21 cellular contexts compared by ENCODE assay signal in the genomic region with DNA sequence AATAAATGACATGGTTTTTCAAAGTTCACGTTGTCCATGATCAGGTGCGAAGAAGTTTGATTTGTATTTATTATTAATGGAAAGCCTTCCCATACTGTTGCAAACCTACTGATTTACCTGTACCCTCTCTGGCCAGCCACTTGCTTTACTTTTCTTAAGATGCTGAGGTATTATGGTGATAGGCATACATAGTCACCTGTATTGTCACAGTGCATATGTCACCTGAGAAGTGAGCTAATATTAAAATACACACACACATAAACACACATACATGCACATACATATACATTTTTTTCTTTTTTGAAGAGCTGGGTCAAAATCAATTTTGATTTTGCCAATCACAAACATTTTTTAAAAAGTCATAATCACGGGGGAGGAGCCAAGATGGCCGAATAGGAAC.
DNase-seq lines count a peak whose midpoint lies in the region; ATAC-seq and TF ChIP-seq lines count a peak whose summit lies in the region.
"Had no signal": no experiment of that assay in that cellular context is flagged by ENCODE, and none has a peak within 500 bp of the region (broad histone marks: within the 10 kb centered on the region; RNA-seq: fewer than 3 reads in every experiment).

No MANE protein-coding gene starts in this region.

- no peaks in the 10 kb centered on the region for H3K79me2 ChIP-seq in SK-N-SH (ENCODE audit: insufficient read depth)
- H3K79me2 ChIP-seq: parathyroid adenoma had no signal

- no peaks in the 10 kb centered on the region for H3K36me3 ChIP-seq in SK-N-SH (replicated peaks in 1 of 2; ENCODE audit: control insufficient read depth in 1 of 2, insufficient read depth in 2 of 2, low read length in 1 of 2)
- H3K36me3 ChIP-seq: upper lobe of left lung had no signal

- ATAC-seq in activated CD4-positive, alpha-beta T cell treated with anti-CD3 and anti-CD28 coated beads for 36 hours, result no peak
- ATAC-seq in central memory CD8-positive, alpha-beta T cell (replicated peaks; ENCODE audit: extremely low read depth, poor library complexity, severe bottlenecking), result no peak
- ATAC-seq in GM21576 (IDR thresholded peaks at IDR 0.05; ENCODE audit: unreplicated experiment), result no peak
- ATAC-seq: body of pancreas had no signal

- intact Hi-C loops in activated CD4-positive, alpha-beta T cell treated with anti-CD3 and anti-CD28 coated beads for 36 hours (cut with DNase I, micrococcal nuclease), result no loop called here

- no peaks in the 10 kb centered on the region for H3K9me3 ChIP-seq in SK-N-SH
- H3K9me3 ChIP-seq: body of pancreas, upper lobe of left lung had no signal

- H3K4me3 ChIP-seq in SK-N-SH (ENCODE audit: low read depth in 2 of 2, low read length in 1 of 2), result no peak overlapping the region
- H3K4me3 ChIP-seq: BLaER1 treated with 17β-estradiol and CSF1 and Interleukin-3, amounts not matched to agents 10 nM and 100 nM; body of pancreas; SK-N-MC; upper lobe of left lung had no signal

- no peak overlapping the region for H3K9ac ChIP-seq in SK-N-SH
- H3K9ac ChIP-seq: BLaER1 treated with 17β-estradiol and CSF1 and Interleukin-3, amounts not matched to agents 10 nM and 100 nM; parathyroid adenoma had no signal

- H3K4me2 ChIP-seq in SK-N-SH, result no peak overlapping the region
- H3K4me2 ChIP-seq: BLaER1 treated with 17β-estradiol and CSF1 and Interleukin-3, amounts not matched to agents 10 nM and 100 nM had no signal

- TF ChIP-seq EP300 in Ishikawa (IDR thresholded peaks at IDR 0.05; ENCODE audit: borderline replicate concordance) (no peak), SK-N-SH (IDR thresholded peaks at IDR 0.05; ENCODE audit: borderline replicate concordance in 1 of 2, low read depth in 1 of 2, low read length in 1 of 2) (no peak)

- POLR2A ChIA-PET in activated CD4-positive, alpha-beta T cell treated with anti-CD3 and anti-CD28 coated beads for 36 hours (lab: Charles Lee), result no interaction called here
- POLR2A ChIA-PET in SK-N-SH (lab: Yijun Ruan, JAX), result no interaction called here

- peaks cover 9% of the 10 kb centered on the region for H3K36me3 Mint-ChIP-seq in activated CD4-positive, alpha-beta T cell treated with anti-CD3 and anti-CD28 coated beads for 36 hours (ENCODE audit: low read depth)
- H3K36me3 Mint-ChIP-seq in central memory CD8-positive, alpha-beta T cell (ENCODE audit: insufficient read depth), result peaks cover 5% of the 10 kb centered on the region
- H3K36me3 Mint-ChIP-seq in osteocyte (ENCODE audit: unreplicated experiment), result peaks cover 4% of the 10 kb centered on the region

- H3K27ac ChIP-seq in SK-N-SH (ENCODE audit: low read depth in 2 of 2, low read length in 1 of 2), result no peak overlapping the region
- H3K27ac ChIP-seq: BLaER1 treated with 17β-estradiol and CSF1 and Interleukin-3, amounts not matched to agents 10 nM and 100 nM; body of pancreas; parathyroid adenoma; SK-N-MC; upper lobe of left lung had no signal

- no peaks in the 10 kb centered on the region for H3K9me2 ChIP-seq in SK-N-SH

- no peaks in the 10 kb centered on the region for H3F3A ChIP-seq in SK-N-SH (replicated peaks; ENCODE audit: insufficient read depth)

- no peak for DNase-seq in activated CD4-positive, alpha-beta T cell treated with anti-CD3 and anti-CD28 coated beads for 36 hours
- DNase-seq in activated CD4-positive, alpha-beta T cell treated with anti-CD3 and anti-CD28 coated beads for 1 hour, result no peak
- DNase-seq in central memory CD8-positive, alpha-beta T cell (ENCODE audit: low spot score in 2 of 2), result no peak
- DNase-seq in osteocyte (ENCODE audit: extremely low spot score, unreplicated experiment) (no peak), NCI-H146 (lab: John Stamatoyannopoulos, UW) (no peak), SK-N-SH (no peak)
- DNase-seq: activated CD4-positive, alpha-beta T cell treated with anti-CD3 and anti-CD28 coated beads for 4 hours; activated naive CD4-positive, alpha-beta T cell; body of pancreas; islet precursor cell; KBM-7; mammary epithelial cell; NCI-H187; NCI-H82; stimulated activated naive CD4-positive, alpha-beta T cell treated with Interleukin-2 at 50 U/mL for 16 hours had no signal

- H3K27me3 Mint-ChIP-seq in activated CD4-positive, alpha-beta T cell treated with anti-CD3 and anti-CD28 coated beads for 36 hours, result no peaks in the 10 kb centered on the region
- H3K27me3 Mint-ChIP-seq in central memory CD8-positive, alpha-beta T cell, result no peaks in the 10 kb centered on the region
- H3K27me3 Mint-ChIP-seq in osteocyte (ENCODE audit: unreplicated experiment), result no peaks in the 10 kb centered on the region

- CTCF ChIA-PET in activated CD4-positive, alpha-beta T cell treated with anti-CD3 and anti-CD28 coated beads for 36 hours (lab: Charles Lee), result no interaction called here
- CTCF ChIA-PET in SK-N-SH (lab: Yijun Ruan, JAX), result interaction anchor here (1.8 kb wide), 1 partner anchor 8 kb away, joined by 4 read pairs; no protein-coding TSS in a partner anchor

- H2AFZ ChIP-seq in SK-N-SH (ENCODE audit: low read depth), result no peak overlapping the region
- H2AFZ ChIP-seq: parathyroid adenoma had no signal

- peak overlapping the region; percentile 21 for H3K4me3 Mint-ChIP-seq in activated CD4-positive, alpha-beta T cell treated with anti-CD3 and anti-CD28 coated beads for 36 hours
- peak overlapping the region; percentile 64 for H3K4me3 Mint-ChIP-seq in central memory CD8-positive, alpha-beta T cell
- H3K4me3 Mint-ChIP-seq in osteocyte (ENCODE audit: unreplicated experiment), result peak overlapping the region; percentile 74

- 90% methylated on average over 4 of the region's 4 CpGs for WGBS in SK-N-SH (ENCODE audit: low lambda C conversion rate)

- TF ChIP-seq RAD21 in Ishikawa (IDR thresholded peaks at IDR 0.05; ENCODE audit: low read depth) (no peak), SK-N-SH (IDR thresholded peaks at IDR 0.05; ENCODE audit: low read length) (no peak)

- no peak for TF ChIP-seq CTCF in osteocyte (IDR thresholded peaks at IDR 0.05)
- TF ChIP-seq CTCF in SK-N-SH (IDR thresholded peaks at IDR 0.05), result no peak

- no peaks in the 10 kb centered on the region for H3K4me1 ChIP-seq in SK-N-SH (ENCODE audit: control insufficient read depth in 1 of 2, insufficient read depth in 2 of 2, low read depth in 1 of 2, low read length in 1 of 2)
- H3K4me1 ChIP-seq: body of pancreas, parathyroid adenoma, upper lobe of left lung had no signal

- no peak overlapping the region for H3K27ac Mint-ChIP-seq in activated CD4-positive, alpha-beta T cell treated with anti-CD3 and anti-CD28 coated beads for 36 hours
- H3K27ac Mint-ChIP-seq in central memory CD8-positive, alpha-beta T cell (ENCODE audit: low read depth), result no peak overlapping the region
- peak overlapping the region; percentile 57 for H3K27ac Mint-ChIP-seq in osteocyte (ENCODE audit: unreplicated experiment)

- no peaks in the 10 kb centered on the region for H3K27me3 ChIP-seq in SK-N-SH (ENCODE audit: insufficient read depth)
- H3K27me3 ChIP-seq: BLaER1 treated with 17β-estradiol and CSF1 and Interleukin-3, amounts not matched to agents 10 nM and 100 nM; body of pancreas; upper lobe of left lung had no signal

- peaks cover 5% of the 10 kb centered on the region for H3K9me3 Mint-ChIP-seq in activated CD4-positive, alpha-beta T cell treated with anti-CD3 and anti-CD28 coated beads for 36 hours (ENCODE audit: low read depth)
- H3K9me3 Mint-ChIP-seq in central memory CD8-positive, alpha-beta T cell, result no peaks in the 10 kb centered on the region
- H3K9me3 Mint-ChIP-seq in osteocyte (ENCODE audit: unreplicated experiment), result peaks cover 10% of the 10 kb centered on the region

- no peaks in the 10 kb centered on the region for H3K4me1 Mint-ChIP-seq in activated CD4-positive, alpha-beta T cell treated with anti-CD3 and anti-CD28 coated beads for 36 hours
- no peaks in the 10 kb centered on the region for H3K4me1 Mint-ChIP-seq in central memory CD8-positive, alpha-beta T cell
- no peaks in the 10 kb centered on the region for H3K4me1 Mint-ChIP-seq in osteocyte (ENCODE audit: unreplicated experiment)

- H4K20me1 ChIP-seq in SK-N-SH (ENCODE audit: insufficient read depth), result no peaks in the 10 kb centered on the region
- H4K20me1 ChIP-seq: BLaER1 treated with 17β-estradiol and CSF1 and Interleukin-3, amounts not matched to agents 10 nM and 100 nM had no signal

TF ChIP-seq in SK-N-SH, 30 proteins besides CTCF, POLR2A, EP300 and RAD21:
- no peak for TF ChIP-seq MEF2A (IDR thresholded peaks at IDR 0.05; ENCODE audit: borderline replicate concordance, low read depth)
- TF ChIP-seq FOSL2 (IDR thresholded peaks at IDR 0.05; ENCODE audit: borderline replicate concordance, low read depth), result no peak
- TF ChIP-seq RCOR1 (IDR thresholded peaks at IDR 0.05; ENCODE audit: low read length), result no peak
- TF ChIP-seq FOXJ3 (CRISPR knock-in tag; IDR thresholded peaks at IDR 0.05), result no peak
- TF ChIP-seq SIN3A (IDR thresholded peaks at IDR 0.05; ENCODE audit: borderline replicate concordance, low read depth, low read length), result no peak
- no peak for TF ChIP-seq JUND (IDR thresholded peaks at IDR 0.05)
- TF ChIP-seq GABPA (IDR thresholded peaks at IDR 0.05; ENCODE audit: low read depth), result no peak
- TF ChIP-seq, protein P1, sequence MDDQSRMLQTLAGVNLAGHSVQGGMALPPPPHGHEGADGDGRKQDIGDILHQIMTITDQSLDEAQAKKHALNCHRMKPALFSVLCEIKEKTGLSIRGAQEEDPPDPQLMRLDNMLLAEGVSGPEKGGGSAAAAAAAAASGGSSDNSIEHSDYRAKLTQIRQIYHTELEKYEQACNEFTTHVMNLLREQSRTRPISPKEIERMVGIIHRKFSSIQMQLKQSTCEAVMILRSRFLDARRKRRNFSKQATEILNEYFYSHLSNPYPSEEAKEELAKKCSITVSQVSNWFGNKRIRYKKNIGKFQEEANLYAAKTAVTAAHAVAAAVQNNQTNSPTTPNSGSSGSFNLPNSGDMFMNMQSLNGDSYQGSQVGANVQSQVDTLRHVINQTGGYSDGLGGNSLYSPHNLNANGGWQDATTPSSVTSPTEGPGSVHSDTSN (IDR thresholded peaks at IDR 0.05), result no peak
- TF ChIP-seq POLR2AphosphoS5 (IDR thresholded peaks at IDR 0.05; ENCODE audit: low read depth, low read length), result no peak

Comparison
In these comparisons a context has a peak if more than half of its experiments do, and no peak if none do; other contexts are left out.
1. H3K4me3 Mint-ChIP-seq: peak in every context shown above with its lines; median percentile 74 in osteocyte; 64 in central memory CD8-positive, alpha-beta T cell; 21 in activated CD4-positive, alpha-beta T cell treated with anti-CD3 and anti-CD28 coated beads for 36 hours.